In genomic region chr22:46598224-46598623, GRCh38 we compare ENCODE assay signal across 25 cellular contexts. TPM values are rescaled to one million over a fixed set of nuclear protein-coding genes. Genes with fewer than 3 reads are reported as not detected.
DNase-seq lines count a peak whose midpoint lies in the region; ATAC-seq and TF ChIP-seq lines count a peak whose summit lies in the region.
"Had no signal": no experiment of that assay in that cellular context is flagged by ENCODE, and none has a peak within 500 bp of the region (broad histone marks: within the 10 kb centered on the region; RNA-seq: fewer than 3 reads in every experiment).

No MANE protein-coding gene starts in this region.

- H3K9me3 Mint-ChIP-seq in stimulated activated effector memory CD8-positive, alpha-beta T cell treated with anti-CD3 and anti-CD28 coated beads, Interleukin-12 subunit alpha, Interleukin-12 subunit beta, amount 100 ng/mL, for 72 hours: no peaks in the 10 kb centered on the region
- H3K9me3 Mint-ChIP-seq: activated naive CD4-positive, alpha-beta T cell treated with anti-CD3 and anti-CD28 coated beads, Interleukin-2, amount 10 ng/mL, durations not matched to agents 7 days and 5 days; activated T-helper 1 cell treated with anti-CD3 and anti-CD28 coated beads, Interleukin-12 subunit alpha, Interleukin-12 subunit beta, Interleukin-2, Interleukin-4 antibody, amounts not matched to agents 30 ng/mL and 10 ng/mL and 1 ng/mL, durations not matched to agents 14 hours and 24 hours and 36 hours; CD4-positive, alpha-beta T cell; effector memory CD8-positive, alpha-beta T cell; natural killer cell had no signal

- TF ChIP-seq CTCF in C4-2B (conservative IDR thresholded peaks at IDR 0.05): no peak
- TF ChIP-seq CTCF in HL-60 (IDR thresholded peaks at IDR 0.05; ENCODE audit: insufficient read depth, low read length): no peak
- no peak for TF ChIP-seq CTCF in esophagus squamous epithelium (IDR thresholded peaks at IDR 0.05)
- TF ChIP-seq CTCF in tibial artery (IDR thresholded peaks at IDR 0.05): no peak

- H3K36me3 Mint-ChIP-seq in stimulated activated effector memory CD8-positive, alpha-beta T cell treated with anti-CD3 and anti-CD28 coated beads, Interleukin-12 subunit alpha, Interleukin-12 subunit beta, amount 100 ng/mL, for 72 hours: no peaks in the 10 kb centered on the region
- H3K36me3 Mint-ChIP-seq: activated CD8-positive, alpha-beta memory T cell treated with anti-CD3 and anti-CD28 coated beads, Interleukin-2, amount 10 ng/mL, durations not matched to agents 7 days and 5 days; activated naive CD4-positive, alpha-beta T cell treated with anti-CD3 and anti-CD28 coated beads, Interleukin-2, amount 10 ng/mL, durations not matched to agents 7 days and 5 days; natural killer cell had no signal

- H3K36me3 ChIP-seq in esophagus squamous epithelium (no peaks in the 10 kb centered on the region), tibial artery (no peaks in the 10 kb centered on the region)
- H3K36me3 ChIP-seq: cardiac muscle cell, gastroesophageal sphincter, left lung, pancreas, WERI-Rb-1 had no signal

- DNase-seq in HL-60 (ENCODE audit: low read depth in 1 of 2, low spot score in 1 of 2) (no peak), esophagus squamous epithelium (lab: John Stamatoyannopoulos, UW) (no peak), inferior parietal cortex (ENCODE audit: extremely low spot score) (no peak), tibial artery (no peak)
- no peak for DNase-seq in stimulated activated effector memory CD8-positive, alpha-beta T cell treated with anti-CD3 and anti-CD28 coated beads, Interleukin-12 subunit alpha, Interleukin-12 subunit beta, amount 100 ng/mL, for 72 hours (ENCODE audit: low spot score in 2 of 2)
- DNase-seq in stimulated activated naive CD8-positive, alpha-beta T cell treated with anti-CD3 and anti-CD28 coated beads, Interleukin-15, Interleukin-2, amounts not matched to agents 100 U/mL and 50 U/mL, for 24 hours: no peak
- DNase-seq: activated CD8-positive, alpha-beta memory T cell treated with anti-CD3 and anti-CD28 coated beads, Interleukin-2, amount 10 ng/mL, durations not matched to agents 7 days and 5 days; activated naive CD4-positive, alpha-beta T cell treated with anti-CD3 and anti-CD28 coated beads, Interleukin-2, amount 10 ng/mL, durations not matched to agents 7 days and 5 days; amygdala; CD4-positive, alpha-beta T cell; effector memory CD8-positive, alpha-beta T cell; EL; GM23248; natural killer cell; NCI-H2171; NCI-H510A treated with DMSO at 0.1 percent for 48 hours; stimulated activated CD4-positive, alpha-beta T cell treated with anti-CD3 and anti-CD28 coated beads, Interleukin-2, amount 100 ng/mL, for 24 hours; WERI-Rb-1 had no signal

- ATAC-seq in stimulated activated effector memory CD8-positive, alpha-beta T cell treated with anti-CD3 and anti-CD28 coated beads, Interleukin-12 subunit alpha, Interleukin-12 subunit beta, amount 100 ng/mL, for 72 hours: no peak
- ATAC-seq in stimulated activated naive CD8-positive, alpha-beta T cell treated with anti-CD3 and anti-CD28 coated beads, Interleukin-15, Interleukin-2, amounts not matched to agents 100 U/mL and 50 U/mL, for 24 hours: no peak
- ATAC-seq: activated CD8-positive, alpha-beta memory T cell treated with anti-CD3 and anti-CD28 coated beads, Interleukin-2, amount 10 ng/mL, durations not matched to agents 7 days and 5 days; effector memory CD8-positive, alpha-beta T cell; natural killer cell had no signal

- no peaks in the 10 kb centered on the region for H3K9me3 ChIP-seq in esophagus squamous epithelium
- no peaks in the 10 kb centered on the region for H3K9me3 ChIP-seq in tibial artery
- H3K9me3 ChIP-seq: gastroesophageal sphincter, left lung, pancreas had no signal

- H3K27me3 ChIP-seq in HL-60 (ENCODE audit: insufficient read depth, poor library complexity, severe bottlenecking) (no peaks in the 10 kb centered on the region), esophagus squamous epithelium (no peaks in the 10 kb centered on the region), tibial artery (no peaks in the 10 kb centered on the region)
- H3K27me3 ChIP-seq: cardiac muscle cell, gastroesophageal sphincter, left lung, pancreas had no signal

- H3K27ac ChIP-seq in C4-2B (peak overlapping the region; percentile 49), HL-60 (replicated peaks) (peak overlapping the region; percentile 96), esophagus squamous epithelium (peak overlapping the region; percentile 43 to 85 (median 66)), tibial artery (no peak overlapping the region)
- H3K27ac ChIP-seq: cardiac muscle cell, GM23248 had no signal

- H3K4me1 Mint-ChIP-seq in stimulated activated effector memory CD8-positive, alpha-beta T cell treated with anti-CD3 and anti-CD28 coated beads, Interleukin-12 subunit alpha, Interleukin-12 subunit beta, amount 100 ng/mL, for 72 hours: peaks cover 5% of the 10 kb centered on the region

- no peak overlapping the region for H3K4me3 Mint-ChIP-seq in stimulated activated effector memory CD8-positive, alpha-beta T cell treated with anti-CD3 and anti-CD28 coated beads, Interleukin-12 subunit alpha, Interleukin-12 subunit beta, amount 100 ng/mL, for 72 hours
- H3K4me3 Mint-ChIP-seq: activated CD8-positive, alpha-beta memory T cell treated with anti-CD3 and anti-CD28 coated beads, Interleukin-2, amount 10 ng/mL, durations not matched to agents 7 days and 5 days; activated naive CD4-positive, alpha-beta T cell treated with anti-CD3 and anti-CD28 coated beads, Interleukin-2, amount 10 ng/mL, durations not matched to agents 7 days and 5 days; activated T-helper 1 cell treated with anti-CD3 and anti-CD28 coated beads, Interleukin-12 subunit alpha, Interleukin-12 subunit beta, Interleukin-2, Interleukin-4 antibody, amounts not matched to agents 30 ng/mL and 10 ng/mL and 1 ng/mL, durations not matched to agents 14 hours and 24 hours and 36 hours; CD4-positive, alpha-beta T cell; effector memory CD8-positive, alpha-beta T cell; natural killer cell had no signal

- H3K4me3 ChIP-seq in HL-60 (replicated peaks; ENCODE audit: insufficient read depth, low read length) (no peak overlapping the region), esophagus squamous epithelium (peak overlapping the region in 1 of 4 donors; percentile 18), tibial artery (no peak overlapping the region)
- H3K4me3 ChIP-seq: cardiac muscle cell, coronary artery, gastroesophageal sphincter, GM23248, left lung, pancreas had no signal

- H3K4me1 ChIP-seq in esophagus squamous epithelium: peaks cover 19 to 72% (median 32%) of the 10 kb centered on the region in 3 donors
- peaks cover 0 to 16% (median 14%) of the 10 kb centered on the region in 4 donors for H3K4me1 ChIP-seq in tibial artery

- 56 to 66% methylated on average over 6 to 7 of the region's 7 CpGs for WGBS in esophagus squamous epithelium, 2 donors

- peak overlapping the region; percentile 27 for H3K27ac Mint-ChIP-seq in stimulated activated effector memory CD8-positive, alpha-beta T cell treated with anti-CD3 and anti-CD28 coated beads, Interleukin-12 subunit alpha, Interleukin-12 subunit beta, amount 100 ng/mL, for 72 hours
- H3K27ac Mint-ChIP-seq: activated CD8-positive, alpha-beta memory T cell treated with anti-CD3 and anti-CD28 coated beads, Interleukin-2, amount 10 ng/mL, durations not matched to agents 7 days and 5 days; activated naive CD4-positive, alpha-beta T cell treated with anti-CD3 and anti-CD28 coated beads, Interleukin-2, amount 10 ng/mL, durations not matched to agents 7 days and 5 days; activated T-helper 1 cell treated with anti-CD3 and anti-CD28 coated beads, Interleukin-12 subunit alpha, Interleukin-12 subunit beta, Interleukin-2, Interleukin-4 antibody, amounts not matched to agents 30 ng/mL and 10 ng/mL and 1 ng/mL, durations not matched to agents 14 hours and 24 hours and 36 hours; CD4-positive, alpha-beta T cell; natural killer cell had no signal

- TF ChIP-seq POLR2A in esophagus squamous epithelium (IDR thresholded peaks at IDR 0.05): no peak

- intact Hi-C loops in esophagus squamous epithelium (cut with DNase I) (no loop called here), tibial artery (cut with DNase I; ENCODE audit: low total_unique reads) (no loop called here)

RNA-seq across cellular contexts. Expression of gene GRAMD4, which starts 22.0 kb away (rescaled TPM):
- total RNA-seq in esophagus squamous epithelium: 100 to 1,000 TPM in 1 of 4 donors, 10 to 100 TPM in 3; 27.0 to 122 (median 33.3) TPM

Comparison
In these comparisons a context has a peak if more than half of its experiments do, and no peak if none do; other contexts are left out.
1. H3K27ac ChIP-seq: peak in C4-2B (single experiment), HL-60 (single experiment) and esophagus squamous epithelium (4 of 4); none in tibial artery (0 of 2).